10 cellular contexts compared by ENCODE assay signal in the genomic region with DNA sequence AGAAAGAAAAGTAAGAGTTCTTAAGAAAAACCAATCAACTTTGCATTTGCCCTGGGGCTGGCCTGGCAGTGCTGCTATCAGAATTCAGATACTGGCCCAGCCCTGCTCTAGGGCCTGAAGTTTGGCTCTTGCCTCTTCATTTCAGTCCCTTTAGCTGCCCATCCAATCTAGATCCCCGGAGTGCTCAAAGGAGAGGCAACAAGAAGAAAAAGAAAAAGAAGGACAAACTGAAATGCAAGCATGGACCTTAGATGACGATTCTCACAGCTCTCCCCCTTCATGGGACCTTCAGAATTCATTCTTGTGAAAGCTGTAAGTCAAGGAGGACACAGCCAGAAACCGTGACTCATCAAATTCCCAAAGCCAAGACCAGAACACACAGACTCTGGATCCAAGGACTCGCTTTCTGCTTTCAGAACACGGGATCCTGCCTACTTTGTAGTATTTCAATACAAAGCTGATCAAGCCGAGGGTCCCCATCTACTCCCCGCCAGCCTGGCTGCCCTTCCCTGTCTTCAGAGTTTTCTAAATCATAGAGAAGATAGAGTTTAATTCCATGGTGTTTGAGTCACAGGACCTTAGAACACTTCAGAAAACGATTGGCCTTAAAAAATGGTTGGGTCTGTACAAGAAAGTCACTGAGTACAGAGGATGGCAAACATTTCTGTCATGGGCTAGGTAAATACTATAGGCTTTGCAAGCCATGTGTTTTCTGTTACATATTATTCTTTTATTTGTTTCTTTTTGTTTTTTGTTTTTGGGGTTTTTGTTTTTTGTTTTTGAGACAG.
A peak's percentile ranks its signal among the peaks of the same experiment; 100 is the strongest.
DNase-seq lines count a peak whose midpoint lies in the region; ATAC-seq, FAIRE-seq and TF ChIP-seq lines count a peak whose summit lies in the region.
"Had no signal": no experiment of that assay in that cellular context is flagged by ENCODE, and none has a peak within 500 bp of the region (broad histone marks: within the 10 kb centered on the region; RNA-seq: fewer than 3 reads in every experiment).

No MANE protein-coding gene starts in this region.

- TF ChIP-seq POLR2A in suprapubic skin (IDR thresholded peaks at IDR 0.05) = no peak

- H3K27me3 ChIP-seq in bronchial epithelial cell (ENCODE audit: control insufficient read depth, insufficient read depth, low read length) = no peaks in the 10 kb centered on the region
- H3K27me3 ChIP-seq in suprapubic skin = no peaks in the 10 kb centered on the region

- no peaks in the 10 kb centered on the region for H3K27me3 Mint-ChIP-seq in activated CD4-positive, alpha-beta T cell treated with anti-CD3 and anti-CD28 coated beads, Interleukin-2, amount 10 ng/mL, durations not matched to agents 24 days and 14 days

- intact Hi-C loops in left colon (cut with DNase I, micrococcal nuclease) = no loop called here
- intact Hi-C loops in activated CD4-positive, alpha-beta T cell treated with anti-CD3 and anti-CD28 coated beads, Interleukin-2, amount 10 ng/mL, durations not matched to agents 24 days and 14 days (cut with micrococcal nuclease) = no loop called here

- no peak for TF ChIP-seq CTCF in bronchial epithelial cell (IDR thresholded peaks at IDR 0.05; ENCODE audit: insufficient read depth, low read length, severe bottlenecking)
- TF ChIP-seq CTCF in suprapubic skin (IDR thresholded peaks at IDR 0.05) = no peak

- H3K36me3 Mint-ChIP-seq in activated CD4-positive, alpha-beta T cell treated with anti-CD3 and anti-CD28 coated beads, Interleukin-2, amount 10 ng/mL, durations not matched to agents 24 days and 14 days (ENCODE audit: low read depth) = no peaks in the 10 kb centered on the region

- H3K4me3 Mint-ChIP-seq in activated CD4-positive, alpha-beta T cell treated with anti-CD3 and anti-CD28 coated beads, Interleukin-2, amount 10 ng/mL, durations not matched to agents 24 days and 14 days = no peak overlapping the region

- WGBS in suprapubic skin = 42% methylated on average over 8 of the region's 8 CpGs

- peak; percentile 14 for ATAC-seq in left colon

- H3K9me3 Mint-ChIP-seq in activated CD4-positive, alpha-beta T cell treated with anti-CD3 and anti-CD28 coated beads, Interleukin-2, amount 10 ng/mL, durations not matched to agents 24 days and 14 days = no peaks in the 10 kb centered on the region
- H3K9me3 Mint-ChIP-seq: activated T-helper 2 cell treated with anti-CD3 and anti-CD28 coated beads, Interferon-gamma antibody, Interleukin-2, Interleukin-4, amounts not matched to agents 10 μg/mL and 5 μg/mL and 100 μg/mL, durations not matched to agents 14 hours and 24 hours and 36 hours had no signal

- H3K27ac Mint-ChIP-seq in activated CD4-positive, alpha-beta T cell treated with anti-CD3 and anti-CD28 coated beads, Interleukin-2, amount 10 ng/mL, durations not matched to agents 24 days and 14 days = no peak overlapping the region
- H3K27ac Mint-ChIP-seq: activated T-helper 2 cell treated with anti-CD3 and anti-CD28 coated beads, Interferon-gamma antibody, Interleukin-2, Interleukin-4, amounts not matched to agents 10 μg/mL and 5 μg/mL and 100 μg/mL, durations not matched to agents 14 hours and 24 hours and 36 hours had no signal

- no peak for TF ChIP-seq EP300 in suprapubic skin (IDR thresholded peaks at IDR 0.05)

- H3K4me1 Mint-ChIP-seq in activated CD4-positive, alpha-beta T cell treated with anti-CD3 and anti-CD28 coated beads, Interleukin-2, amount 10 ng/mL, durations not matched to agents 24 days and 14 days = peaks cover 2% of the 10 kb centered on the region

- H3K9me3 ChIP-seq in suprapubic skin = no peaks in the 10 kb centered on the region

- peaks cover 16% of the 10 kb centered on the region for H3K4me1 ChIP-seq in suprapubic skin

- H3K36me3 ChIP-seq in bronchial epithelial cell (ENCODE audit: control insufficient read depth, insufficient read depth, low read length) (peaks cover 2% of the 10 kb centered on the region), suprapubic skin (no peaks in the 10 kb centered on the region)

- FAIRE-seq in HTR-8/SVneo (lab: Jason Lieb, UNC) = no peak
- FAIRE-seq in bronchial epithelial cell (lab: Jason Lieb, UNC) = peak; percentile 52

- H3K27ac ChIP-seq in suprapubic skin = peak overlapping the region; percentile 67

- peak; percentile 68 for DNase-seq in HTR-8/SVneo (ENCODE audit: insufficient read length, low spot score)
- peak; percentile 78 for DNase-seq in bronchial epithelial cell (ENCODE audit: low read depth)
- no peak for DNase-seq in left colon
- no peak for DNase-seq in suprapubic skin (ENCODE audit: low spot score in 2 of 2)
- no peak for DNase-seq in stimulated activated CD4-positive, alpha-beta T cell treated with anti-CD3 and anti-CD28 coated beads, Interleukin-1b, Interleukin-23, amount 100 ng/mL, for 48 hours
- DNase-seq in cerebellum (ENCODE audit: low spot score) = no peak
- DNase-seq in activated CD4-positive, alpha-beta T cell treated with anti-CD3 and anti-CD28 coated beads, Interleukin-2, amount 10 ng/mL, durations not matched to agents 24 days and 14 days = no peak
- no peak for DNase-seq in activated effector memory CD4-positive, alpha-beta T cell treated with Interleukin-2 at 50 U/mL for 16 hours
- DNase-seq: NCI-H1694 treated with DMSO at 0.1 percent for 48 hours had no signal

- H3K4me3 ChIP-seq in bronchial epithelial cell (ENCODE audit: low read depth, low read length) = no peak overlapping the region
- no peak overlapping the region for H3K4me3 ChIP-seq in suprapubic skin

Comparison
In these comparisons a context has a peak if more than half of its experiments do, and no peak if none do; other contexts are left out.
1. DNase-seq: peak in HTR-8/SVneo (single experiment) and bronchial epithelial cell (single experiment); none in left colon (0 of 2), suprapubic skin (0 of 2), stimulated activated CD4-positive, alpha-beta T cell treated with anti-CD3 and anti-CD28 coated beads, Interleukin-1b, Interleukin-23, amount 100 ng/mL, for 48 hours (single experiment), cerebellum (single experiment), activated CD4-positive, alpha-beta T cell treated with anti-CD3 and anti-CD28 coated beads, Interleukin-2, amount 10 ng/mL, durations not matched to agents 24 days and 14 days (single experiment) and activated effector memory CD4-positive, alpha-beta T cell treated with Interleukin-2 at 50 U/mL for 16 hours (single experiment).